Comparison of ENCODE assay signal across 20 cellular contexts in genomic region chr11:94854770-94855633, GRCh38.
DNase-seq lines count a peak whose midpoint lies in the region; ATAC-seq and TF ChIP-seq lines count a peak whose summit lies in the region.
"Had no signal": no experiment of that assay in that cellular context is flagged by ENCODE, and none has a peak within 500 bp of the region (broad histone marks: within the 10 kb centered on the region; RNA-seq: fewer than 3 reads in every experiment).

No MANE protein-coding gene starts in this region.

- peak; percentile 30 for DNase-seq in DMS79 (lab: John Stamatoyannopoulos, UW)
- no peak for DNase-seq in DMS79 treated with DMSO at 0.1 percent for 48 hours (lab: John Stamatoyannopoulos, UW)
- DNase-seq in heart left ventricle: peak in 4 of 5 donors; percentile 55 to 80 (median 67)
- DNase-seq in lung (ENCODE audit: low spot score): peak; percentile 68
- no peak for DNase-seq in stimulated activated effector memory CD8-positive, alpha-beta T cell treated with anti-CD3 and anti-CD28 coated beads, Interleukin-12 subunit alpha, Interleukin-12 subunit beta, amount 100 ng/mL, for 72 hours (ENCODE audit: low spot score in 2 of 2)
- DNase-seq in LoVo (ENCODE audit: low spot score): no peak
- no peak for DNase-seq in endothelial cell (ENCODE audit: low spot score)
- no peak for DNase-seq in body of pancreas
- DNase-seq: 8988T; CD4-positive, alpha-beta memory T cell; HCEC 1CT; IMR-90; Karpas-422; MM.1S; NCI-H1092 treated with DMSO at 0.1 percent for 48 hours; NCI-H1694; NCI-H2107; NCI-H345; NCI-H526; NK-92 treated with Interleukin-12 subunit alpha and Interleukin-12 subunit beta, amount 100 ng/mL, for 24 hours had no signal

- WGBS in heart left ventricle, 4 donors: 50 to 67% (median 59%) methylated on average over 8 of the region's 8 CpGs
- whole genome bisulfite sequencing in lung, 2 donors: 78 to 90% methylated on average over 8 of the region's 8 CpGs
- WGBS in body of pancreas, 2 donors: 91 to 92% methylated on average over 8 of the region's 8 CpGs

- no peak overlapping the region for H3K27ac Mint-ChIP-seq in stimulated activated effector memory CD8-positive, alpha-beta T cell treated with anti-CD3 and anti-CD28 coated beads, Interleukin-12 subunit alpha, Interleukin-12 subunit beta, amount 100 ng/mL, for 72 hours
- H3K27ac Mint-ChIP-seq in endothelial cell (ENCODE audit: unreplicated experiment): no peak overlapping the region
- H3K27ac Mint-ChIP-seq: CD4-positive, alpha-beta memory T cell had no signal

- H3K9me3 ChIP-seq in heart left ventricle: no peaks in the 10 kb centered on the region
- H3K9me3 ChIP-seq in lung (ENCODE audit: control insufficient read depth in 2 of 2, insufficient read depth in 1 of 2, low read length in 1 of 2): no peaks in the 10 kb centered on the region
- H3K9me3 ChIP-seq in body of pancreas: no peaks in the 10 kb centered on the region

- no peaks in the 10 kb centered on the region for H3K36me3 Mint-ChIP-seq in stimulated activated effector memory CD8-positive, alpha-beta T cell treated with anti-CD3 and anti-CD28 coated beads, Interleukin-12 subunit alpha, Interleukin-12 subunit beta, amount 100 ng/mL, for 72 hours
- peaks cover 67% of the 10 kb centered on the region for H3K36me3 Mint-ChIP-seq in endothelial cell (ENCODE audit: low read depth, unreplicated experiment)
- H3K36me3 Mint-ChIP-seq: CD4-positive, alpha-beta memory T cell had no signal

- H3K27me3 Mint-ChIP-seq in endothelial cell (ENCODE audit: unreplicated experiment): peaks cover 3% of the 10 kb centered on the region

- H3K9me3 Mint-ChIP-seq in stimulated activated effector memory CD8-positive, alpha-beta T cell treated with anti-CD3 and anti-CD28 coated beads, Interleukin-12 subunit alpha, Interleukin-12 subunit beta, amount 100 ng/mL, for 72 hours: no peaks in the 10 kb centered on the region
- H3K9me3 Mint-ChIP-seq in endothelial cell (ENCODE audit: unreplicated experiment): no peaks in the 10 kb centered on the region
- H3K9me3 Mint-ChIP-seq: CD4-positive, alpha-beta memory T cell had no signal

- H3K27ac ChIP-seq in heart left ventricle (peak overlapping the region in 1 of 12 donors; percentile 24), lung (ENCODE audit: low read depth in 1 of 2, low read length in 1 of 2) (peak overlapping the region in 1 of 2 donors; percentile 64), body of pancreas (no peak overlapping the region)

- peaks cover 0 to 29% (median 5%) of the 10 kb centered on the region in 12 donors for H3K4me1 ChIP-seq in heart left ventricle
- H3K4me1 ChIP-seq in lung (ENCODE audit: control insufficient read depth in 2 of 2, insufficient read depth in 2 of 2, low read length in 2 of 2): peaks cover 0 to 4% of the 10 kb centered on the region in 2 donors
- no peaks in the 10 kb centered on the region for H3K4me1 ChIP-seq in body of pancreas

- intact Hi-C loops in heart left ventricle (cut with DNase I) (loop anchor here in 1 of 10 donors (5.0 kb wide), 1 partner anchor 63 kb away; no protein-coding TSS in a partner anchor), body of pancreas (cut with DNase I) (no loop called here)

- ATAC-seq in heart left ventricle: peak; percentile 96 to 98 (median 98)
- ATAC-seq in lung (ENCODE audit: insufficient read depth, low FRiP score): peak; percentile 78
- ATAC-seq in stimulated activated effector memory CD8-positive, alpha-beta T cell treated with anti-CD3 and anti-CD28 coated beads, Interleukin-12 subunit alpha, Interleukin-12 subunit beta, amount 100 ng/mL, for 72 hours: peak; percentile 17
- no peak for ATAC-seq in body of pancreas

- no peaks in the 10 kb centered on the region for H3K4me1 Mint-ChIP-seq in stimulated activated effector memory CD8-positive, alpha-beta T cell treated with anti-CD3 and anti-CD28 coated beads, Interleukin-12 subunit alpha, Interleukin-12 subunit beta, amount 100 ng/mL, for 72 hours
- H3K4me1 Mint-ChIP-seq in endothelial cell (ENCODE audit: unreplicated experiment): peaks cover 3% of the 10 kb centered on the region
- H3K4me1 Mint-ChIP-seq: CD4-positive, alpha-beta memory T cell had no signal

- no peak overlapping the region for H3K4me3 Mint-ChIP-seq in stimulated activated effector memory CD8-positive, alpha-beta T cell treated with anti-CD3 and anti-CD28 coated beads, Interleukin-12 subunit alpha, Interleukin-12 subunit beta, amount 100 ng/mL, for 72 hours
- H3K4me3 Mint-ChIP-seq in endothelial cell (ENCODE audit: unreplicated experiment): no peak overlapping the region
- H3K4me3 Mint-ChIP-seq: CD4-positive, alpha-beta memory T cell had no signal

- H3K27me3 ChIP-seq in heart left ventricle (no peaks in the 10 kb centered on the region), lung (ENCODE audit: control insufficient read depth, insufficient read depth) (no peaks in the 10 kb centered on the region), body of pancreas (no peaks in the 10 kb centered on the region)

- TF ChIP-seq CTCF in heart left ventricle (IDR thresholded peaks at IDR 0.05) (no peak), lung (IDR thresholded peaks at IDR 0.05; ENCODE audit: control extremely low read depth, extremely low read depth) (no peak), endothelial cell (IDR thresholded peaks at IDR 0.05; ENCODE audit: unreplicated experiment) (no peak), body of pancreas (IDR thresholded peaks at IDR 0.05) (no peak)

- H3K36me3 ChIP-seq in heart left ventricle: peaks cover 0 to 100% (median 84%) of the 10 kb centered on the region in 9 donors
- H3K36me3 ChIP-seq in lung (ENCODE audit: control insufficient read depth in 2 of 2, insufficient read depth in 2 of 2, low read length in 2 of 2): peaks cover 7 to 31% of the 10 kb centered on the region in 2 donors
- peaks cover 13 to 35% of the 10 kb centered on the region in 2 donors for H3K36me3 ChIP-seq in body of pancreas (replicated peaks in 1 of 2; ENCODE audit: insufficient read depth in 1 of 2, low read depth in 2 of 2)

- H3K4me3 ChIP-seq in heart left ventricle (no peak overlapping the region), lung (no peak overlapping the region), body of pancreas (no peak overlapping the region)

- no peak for TF ChIP-seq POLR2A in heart left ventricle (IDR thresholded peaks at IDR 0.05)
- no peak for TF ChIP-seq POLR2A in body of pancreas (IDR thresholded peaks at IDR 0.05)

Comparison
In these comparisons a context has a peak if more than half of its experiments do, and no peak if none do; other contexts are left out.
1. DNase-seq: peak in DMS79 (single experiment), heart left ventricle (4 of 5) and lung (single experiment); none in DMS79 treated with DMSO at 0.1 percent for 48 hours (single experiment), stimulated activated effector memory CD8-positive, alpha-beta T cell treated with anti-CD3 and anti-CD28 coated beads, Interleukin-12 subunit alpha, Interleukin-12 subunit beta, amount 100 ng/mL, for 72 hours (0 of 2), LoVo (single experiment), endothelial cell (single experiment) and body of pancreas (0 of 4).